Comparison of ENCODE assay signal across 8 cellular contexts in genomic region chr6:107866606-107867301, GRCh38. TPM values are rescaled to one million over a fixed set of nuclear protein-coding genes. Genes with fewer than 3 reads are reported as not detected.
DNase-seq lines count a peak whose midpoint lies in the region; ATAC-seq and TF ChIP-seq lines count a peak whose summit lies in the region.

No MANE protein-coding gene starts in this region.

- H3K4me3 ChIP-seq in astrocyte of the cerebellum (ENCODE audit: low read depth, low read length) (no peak overlapping the region), left lung (no peak overlapping the region)

- intact Hi-C loops in left lung (cut with DNase I): no loop called here

- peak; percentile 52 for TF ChIP-seq CTCF in astrocyte of the cerebellum (IDR thresholded peaks at IDR 0.05; ENCODE audit: low read depth, low read length, missing control alignments)
- peak in 1 of 2 donors; percentile 41 for TF ChIP-seq CTCF in left lung (IDR thresholded peaks at IDR 0.05)

- in situ Hi-C loops in ACHN (cut with HindIII; ENCODE audit: low pct_ligation_motif_present, low pct_unique_long_range_greater_than_20kb, low sequenced_read_pairs): no loop called here
- in situ Hi-C loops in astrocyte of the cerebellum (cut with HindIII; ENCODE audit: low sequenced_read_pairs): no loop called here

- peaks cover 0 to 42% of the 10 kb centered on the region in 2 donors for H3K36me3 ChIP-seq in left lung

- no peaks in the 10 kb centered on the region for H3K4me1 ChIP-seq in left lung

- H3K9me3 ChIP-seq in left lung: no peaks in the 10 kb centered on the region

- peak; percentile 47 for DNase-seq in ACHN
- DNase-seq in Daoy (ENCODE audit: low read depth): peak; percentile 27
- peak; percentile 26 for DNase-seq in NCI-H1694 treated with DMSO at 0.1 percent for 48 hours (lab: John Stamatoyannopoulos, UW)
- no peak for DNase-seq in astrocyte of the cerebellum (ENCODE audit: low read depth)
- DNase-seq in left lung: no peak
- no peak for DNase-seq in cerebellar nuclear complex (lab: John Stamatoyannopoulos, UW)
- no peak for DNase-seq in OCI-M2 (lab: John Stamatoyannopoulos, UW; ENCODE audit: unreplicated experiment)

- H3K27me3 ChIP-seq in left lung: no peaks in the 10 kb centered on the region

- no peak overlapping the region for H3K27ac ChIP-seq in left lung

- ATAC-seq in left lung: peak; percentile 68
- ATAC-seq in GM21390 (IDR thresholded peaks at IDR 0.05; ENCODE audit: unreplicated experiment): no peak

RNA-seq across cellular contexts. Expression of gene SCML4, which starts 42.6 kb away (rescaled TPM):
- total RNA-seq in Daoy (2014; rRNA removed; shearing (Covaris generic)): not detected in 2 replicates
- 1 to 10 TPM in 1 of 2 donors, under 1 TPM in 1; 0.99 to 2.2 TPM for total RNA-seq in left lung

Comparison
In these comparisons a context has a peak if more than half of its experiments do, and no peak if none do; other contexts are left out.
1. DNase-seq: peak in ACHN (single experiment), Daoy (single experiment) and NCI-H1694 treated with DMSO at 0.1 percent for 48 hours (single experiment); none in astrocyte of the cerebellum (single experiment), left lung (0 of 2), cerebellar nuclear complex (0 of 2) and OCI-M2 (single experiment).